Comparison of ENCODE assay signal across 27 cellular contexts in genomic region chr15:46489276-46489675, GRCh38.
"Had no signal": no experiment of that assay in that cellular context is flagged by ENCODE, and none has a peak within 500 bp of the region (broad histone marks: within the 10 kb centered on the region; RNA-seq: fewer than 3 reads in every experiment).

No MANE protein-coding gene starts in this region.

- H3K79me2 ChIP-seq: hepatocyte had no signal

- H3K4me1 ChIP-seq: colonic mucosa, esophagus squamous epithelium, gastrocnemius medialis, left lung, lower lobe of right lung had no signal

- ATAC-seq: effector memory CD8-positive, alpha-beta T cell; esophagus mucosa; gastrocnemius medialis; left cardiac atrium; left lung; left ventricle myocardium superior; lower lobe of right lung; mucosa of descending colon had no signal

- H3K4me2 ChIP-seq: hepatocyte had no signal

- H3K27ac ChIP-seq: colonic mucosa, epithelial cell of prostate, esophagus squamous epithelium, gastrocnemius medialis, hepatocyte, left lung, lower lobe of right lung had no signal

- H3K36me3 ChIP-seq: colonic mucosa, esophagus squamous epithelium, gastrocnemius medialis, left lung, lower lobe of right lung had no signal

- DNase-seq: colonic mucosa; cortex of kidney; effector CD8-positive, alpha-beta T cell; effector memory CD8-positive, alpha-beta T cell; endodermal cell; erythroblast; esophagus squamous epithelium; foreskin melanocyte; gastrocnemius medialis; glutamatergic neuron; head of caudate nucleus; hypothalamus; immature natural killer cell; islet precursor cell; kidney; kidney glomerular epithelial cell; left cardiac atrium; left lung; left ventricle myocardium superior; lower lobe of right lung; mesenchymal stem cell; mucosa of descending colon; naive B cell had no signal

- H3K27me3 ChIP-seq: colonic mucosa, esophagus squamous epithelium, gastrocnemius medialis, hepatocyte, left lung had no signal

- H3K9me3 ChIP-seq: colonic mucosa, gastrocnemius medialis, lower lobe of right lung, mucosa of descending colon had no signal

- H2AFZ ChIP-seq: hepatocyte had no signal

- H3K4me3 ChIP-seq: colonic mucosa, esophagus squamous epithelium, gastrocnemius medialis, hepatocyte, left lung, lower lobe of right lung, mucosa of descending colon had no signal

- FAIRE-seq: endometrium, kidney had no signal
